9 cellular contexts compared by ENCODE assay signal in genomic region chr20:22371843-22372242, GRCh38.
DNase-seq lines count a peak whose midpoint lies in the region; ATAC-seq, FAIRE-seq and TF ChIP-seq lines count a peak whose summit lies in the region.
"Had no signal": no experiment of that assay in that cellular context is flagged by ENCODE, and none has a peak within 500 bp of the region (broad histone marks: within the 10 kb centered on the region; RNA-seq: fewer than 3 reads in every experiment).

No MANE protein-coding gene starts in this region.

- TF ChIP-seq RAD21 in HepG2 (CRISPR knock-in tag; IDR thresholded peaks at IDR 0.05): no peak

- H3K9ac ChIP-seq in HepG2 (ENCODE audit: insufficient read depth, low read depth, low read length): no peak overlapping the region

- 19% methylated on average over 5 of the region's 5 CpGs for WGBS in HepG2 (ENCODE audit: low lambda C conversion rate)
- WGBS in right lobe of liver (ENCODE audit: insufficient coverage, low coverage, low lambda C conversion rate, missing lambda C conversion rate): 63% methylated on average over 4 of the region's 5 CpGs
- 17 to 34% methylated on average over 5 of the region's 5 CpGs for WGBS in tibial nerve, 2 donors

- intact Hi-C loops in HepG2 (cut with micrococcal nuclease; ENCODE audit: unreplicated experiment) (no loop called here), right lobe of liver (cut with DNase I) (no loop called here), upper lobe of right lung (cut with DNase I) (no loop called here), head of caudate nucleus (cut with DNase I) (no loop called here)

- no peak for ATAC-seq in HepG2
- ATAC-seq in right lobe of liver: no peak
- ATAC-seq in HG03139 (IDR thresholded peaks at IDR 0.05; ENCODE audit: unreplicated experiment): peak; percentile 76
- ATAC-seq in upper lobe of right lung: peak; percentile 24
- ATAC-seq: SK-N-SH treated with all-trans-retinoic acid at 6 μM for 48 hours had no signal

- TF ChIP-seq CTCF in HepG2 (CRISPR knock-in tag; IDR thresholded peaks at IDR 0.05) (no peak), right lobe of liver (IDR thresholded peaks at IDR 0.05) (no peak), upper lobe of right lung (IDR thresholded peaks at IDR 0.05) (no peak), tibial nerve (IDR thresholded peaks at IDR 0.05) (no peak)

- H3K27ac ChIP-seq in HepG2 (ENCODE audit: extremely low read length, insufficient read depth, low read length): no peak overlapping the region
- no peak overlapping the region for H3K27ac ChIP-seq in right lobe of liver
- H3K27ac ChIP-seq in upper lobe of right lung: no peak overlapping the region
- H3K27ac ChIP-seq in tibial nerve: no peak overlapping the region

- H3K27me3 ChIP-seq in HepG2 (ENCODE audit: control insufficient read depth in 1 of 2, insufficient read depth in 2 of 2, low read length in 2 of 2) (peaks cover 2 to 29% of the 10 kb centered on the region in 2 experiments; a peak in 4 of 5 replicates), right lobe of liver (no peaks in the 10 kb centered on the region), upper lobe of right lung (no peaks in the 10 kb centered on the region), tibial nerve (no peaks in the 10 kb centered on the region)

- in situ Hi-C loops in HepG2 (cut with HindIII; ENCODE audit: extremely low pct_ligation_motif_present, low pct_unique_long_range_greater_than_20kb): no loop called here

- no peaks in the 10 kb centered on the region for H4K20me1 ChIP-seq in HepG2 (ENCODE audit: insufficient read depth, low read length)

- POLR2A ChIA-PET in HepG2 (lab: Yijun Ruan, JAX): no interaction called here

- H3K79me2 ChIP-seq in HepG2 (ENCODE audit: insufficient read depth, low read length): no peaks in the 10 kb centered on the region

- no peak overlapping the region for H2AFZ ChIP-seq in HepG2 (ENCODE audit: low read length)

- H3K4me1 ChIP-seq in HepG2 (ENCODE audit: insufficient read depth, low read length): no peaks in the 10 kb centered on the region
- no peaks in the 10 kb centered on the region for H3K4me1 ChIP-seq in right lobe of liver
- no peaks in the 10 kb centered on the region for H3K4me1 ChIP-seq in upper lobe of right lung
- H3K4me1 ChIP-seq in tibial nerve: peaks cover 0 to 4% (median 0%) of the 10 kb centered on the region in 4 donors

- CTCF ChIA-PET in HepG2 (lab: Yijun Ruan, JAX; ENCODE audit: low intra/inter-chr PET ratio, low total read pairs): no interaction called here

- no peak for TF ChIP-seq POLR2A in HepG2 (IDR thresholded peaks at IDR 0.05; ENCODE audit: insufficient read depth in 1 of 2, low read depth in 2 of 2, low read length in 2 of 2)
- no peak for TF ChIP-seq POLR2A in right lobe of liver (IDR thresholded peaks at IDR 0.05)
- no peak for TF ChIP-seq POLR2A in tibial nerve (IDR thresholded peaks at IDR 0.05)

- DNase-seq in HepG2 (ENCODE audit: low spot score) (no peak), right lobe of liver (no peak), NOMO-1 (lab: John Stamatoyannopoulos, UW; ENCODE audit: unreplicated experiment in 2 of 2) (peak; percentile 83 to 93), upper lobe of right lung (no peak), COLO668 (lab: John Stamatoyannopoulos, UW; ENCODE audit: unreplicated experiment) (no peak), head of caudate nucleus (no peak), tibial nerve (ENCODE audit: low spot score in 2 of 2) (no peak)

- H3K36me3 ChIP-seq in HepG2 (replicated peaks in 1 of 2; ENCODE audit: control insufficient read depth in 1 of 2, insufficient read depth in 2 of 2, low read length in 2 of 2) (no peaks in the 10 kb centered on the region), right lobe of liver (no peaks in the 10 kb centered on the region), upper lobe of right lung (no peaks in the 10 kb centered on the region), tibial nerve (no peaks in the 10 kb centered on the region)

- FAIRE-seq in HepG2 (lab: Jason Lieb, UNC): no peak

- H3K9me3 ChIP-seq in HepG2 (ENCODE audit: low read length) (no peaks in the 10 kb centered on the region), right lobe of liver (no peaks in the 10 kb centered on the region), upper lobe of right lung (no peaks in the 10 kb centered on the region), tibial nerve (no peaks in the 10 kb centered on the region)

- no peak overlapping the region for H3K4me2 ChIP-seq in HepG2 (ENCODE audit: low read depth, low read length)

- BruUV-seq in HepG2 (replicated peaks; lab: Mats Ljungman, UMichigan): no TSS peak

- no peak for TF ChIP-seq EP300 in HepG2 (IDR thresholded peaks at IDR 0.05; ENCODE audit: low read depth in 2 of 2, low read length in 2 of 2)
- TF ChIP-seq EP300 in HepG2 (CRISPR knock-in tag; IDR thresholded peaks at IDR 0.05; ENCODE audit: borderline replicate concordance): no peak
- no peak for TF ChIP-seq EP300 in tibial nerve (IDR thresholded peaks at IDR 0.05)

- H3K4me3 ChIP-seq in HepG2 (replicated peaks in 1 of 3; ENCODE audit: insufficient read depth in 1 of 3, low read depth in 2 of 3, low read length in 3 of 3): no peak overlapping the region
- H3K4me3 ChIP-seq in right lobe of liver: no peak overlapping the region
- H3K4me3 ChIP-seq in upper lobe of right lung: no peak overlapping the region
- H3K4me3 ChIP-seq in tibial nerve: no peak overlapping the region

TF ChIP-seq in HepG2, 621 proteins besides CTCF, POLR2A, EP300 and RAD21:
- TF ChIP-seq ZKSCAN8 (CRISPR knock-in tag; IDR thresholded peaks at IDR 0.05; ENCODE audit: borderline replicate concordance): no peak
- no peak for TF ChIP-seq ZSCAN22 (CRISPR knock-in tag; IDR thresholded peaks at IDR 0.05)
- no peak for TF ChIP-seq SALL2 (CRISPR knock-in tag; IDR thresholded peaks at IDR 0.05)
- peak; percentile 40; the same call in 1 of the 2 replicates for TF ChIP-seq RARA (CRISPR knock-in tag; IDR thresholded peaks at IDR 0.05)
- no peak for TF ChIP-seq SAFB2 (CRISPR knock-in tag; IDR thresholded peaks at IDR 0.05; ENCODE audit: borderline replicate concordance, low read depth)

Comparison
In these comparisons a context has a peak if more than half of its experiments do, and no peak if none do; other contexts are left out.
1. ATAC-seq: peak in HG03139 (single experiment) and upper lobe of right lung (single experiment); none in HepG2 (single experiment) and right lobe of liver (0 of 4).
2. DNase-seq: peak in NOMO-1 (2 of 2); none in HepG2 (single experiment), right lobe of liver (0 of 3), upper lobe of right lung (single experiment), COLO668 (single experiment), head of caudate nucleus (0 of 42) and tibial nerve (0 of 2).